Comparison of ENCODE assay signal across 8 cellular contexts in the genomic region with DNA sequence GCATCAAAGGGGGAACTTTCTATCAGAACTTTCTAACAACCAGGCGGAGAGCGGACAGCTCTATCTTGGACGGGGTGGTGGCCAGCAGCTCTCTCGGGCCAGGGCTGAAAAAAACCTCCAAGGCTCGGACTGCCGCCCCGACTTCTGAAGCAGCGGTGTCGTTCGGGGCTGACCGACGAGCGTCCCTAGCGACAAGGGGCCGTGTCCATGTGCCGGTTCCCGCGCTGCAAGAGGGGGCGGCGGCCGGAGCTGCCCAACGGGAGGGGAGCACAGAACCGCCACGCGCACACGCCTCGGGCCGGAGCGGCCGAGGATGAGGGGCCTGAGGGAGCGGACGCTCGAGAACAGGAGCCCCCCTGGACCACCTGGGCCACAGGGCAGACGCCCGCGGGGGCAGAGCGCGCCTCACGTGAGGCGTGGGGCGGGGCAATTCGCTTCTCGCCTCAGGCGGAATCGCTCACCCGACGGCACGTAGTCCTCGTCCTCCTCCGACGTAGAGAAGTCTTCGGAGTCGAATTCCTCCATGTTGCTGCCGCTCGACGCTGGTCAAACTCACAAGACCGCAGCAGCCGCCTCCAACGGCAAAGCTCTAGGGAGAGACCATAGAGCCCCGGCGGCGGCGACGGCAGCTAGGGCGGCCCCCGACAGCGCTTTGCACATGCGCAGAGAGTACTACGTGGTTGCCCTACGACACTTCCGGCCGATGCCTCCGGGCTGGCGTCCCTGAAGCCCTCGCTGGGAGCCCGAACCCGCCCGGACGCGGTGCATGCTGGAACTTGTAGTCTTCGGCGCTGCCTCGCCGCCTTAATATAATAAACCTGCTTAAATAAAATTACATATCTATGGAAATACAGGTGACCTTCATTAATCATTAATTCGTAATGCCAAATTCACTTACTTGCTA. TPM values are rescaled to one million over a fixed set of nuclear protein-coding genes. Genes with fewer than 3 reads are reported as not detected.
A peak's percentile ranks its signal among the peaks of the same experiment; 100 is the strongest.
DNase-seq lines count a peak whose midpoint lies in the region; FAIRE-seq and TF ChIP-seq lines count a peak whose summit lies in the region.

CFDP1 (minus strand) TSS at position 676 of the 904 bp plus-strand sequence; CDS start at position 525, 151 bp downstream.

- no peak within 1 kb of the TSS for H2BK20ac ChIP-seq in H1 (ENCODE audit: low read length)

- no peaks in the 10 kb centered on the region; the same call in none of the 2 replicates for H3K79me1 ChIP-seq in H1 (ENCODE audit: low read depth, low read length)
- H3K79me1 ChIP-seq in mesenchymal stem cell (replicated peaks; ENCODE audit: low read length, poor library complexity, severe bottlenecking): peaks cover 8% of the 10 kb centered on the region

- H3K14ac ChIP-seq in H1 (ENCODE audit: insufficient read length): no peak within 1 kb of the TSS
- peak within 1 kb of the TSS; percentile 25 to 97 for H3K14ac ChIP-seq in mesenchymal stem cell (ENCODE audit: low read length in 2 of 2)

- H3K23ac ChIP-seq in H1 (ENCODE audit: insufficient read length) (no peak within 1 kb of the TSS), mesenchymal stem cell (ENCODE audit: low read length in 2 of 2) (peak within 1 kb of the TSS in 1 of 2 experiments; percentile 96)

- H3K27me3 ChIP-seq in H1 (replicated peaks in 1 of 4; ENCODE audit: control insufficient read depth in 3 of 4, extremely low read depth in 1 of 4, insufficient read depth in 3 of 4, low read length in 3 of 4) (no peaks in the 10 kb centered on the region), mesenchymal stem cell (ENCODE audit: control insufficient read depth in 1 of 2, insufficient read depth in 1 of 2, low read length in 2 of 2) (no peaks in the 10 kb centered on the region)

- peak within 1 kb of the TSS; percentile 83 for H2BK5ac ChIP-seq in H1 (ENCODE audit: low read depth, low read length)
- peak within 1 kb of the TSS; percentile 2 for H2BK5ac ChIP-seq in mesenchymal stem cell (ENCODE audit: low read depth, low read length, poor library complexity, severe bottlenecking)

- FAIRE-seq in H1 (lab: Jason Lieb, UNC): no peak

- 2% methylated on average over 82 of the region's 85 CpGs; no CpG with 5 or more reads in 1 of the 2 experiments for WGBS in H1 (ENCODE audit: extremely low coverage in 1 of 2, insufficient coverage in 1 of 2, insufficient read length in 1 of 2, insufficient replicate concordance in 2 of 2, low coverage in 1 of 2, low lambda C conversion rate in 2 of 2, missing lambda C conversion rate in 1 of 2), 2 experiments
- 1% methylated on average over 72 of the region's 85 CpGs for WGBS in mesenchymal stem cell

- TF ChIP-seq EP300 in H1 (IDR thresholded peaks at IDR 0.05; ENCODE audit: borderline replicate concordance in 1 of 2, low read depth in 2 of 2, low read length in 2 of 2): 0 out of 3 replicates have a peak, but pooled peaks of 1 of the 2 experiments have one; percentile 55

- H2BK15ac ChIP-seq in H1 (ENCODE audit: low read length): no peak within 1 kb of the TSS; the same call in 1 of the 2 replicates
- no peak within 1 kb of the TSS for H2BK15ac ChIP-seq in mesenchymal stem cell (ENCODE audit: low read depth, poor library complexity, severe bottlenecking)

- peaks cover 10% of the 10 kb centered on the region for H3K23me2 ChIP-seq in H1 (ENCODE audit: low read depth, low read length)

- H3K4me1 ChIP-seq in H1 (replicated peaks in 1 of 4; ENCODE audit: control insufficient read depth in 3 of 4, insufficient read depth in 4 of 4, low read length in 3 of 4): peaks cover 0 to 7% (median 3%) of the 10 kb centered on the region in 4 experiments; a peak in 4 of 7 replicates
- peaks cover 17% of the 10 kb centered on the region for H3K4me1 ChIP-seq in mesenchymal stem cell (ENCODE audit: control insufficient read depth, insufficient read depth, low read depth, low read length)

- H2BK12ac ChIP-seq in H1 (ENCODE audit: low read depth, low read length): peak within 1 kb of the TSS; percentile 89; the same call in 1 of the 2 replicates
- H2BK12ac ChIP-seq in mesenchymal stem cell (ENCODE audit: low read length in 2 of 2): peak within 1 kb of the TSS; percentile 39 to 80

- peak within 1 kb of the TSS; percentile 97 for H2AFZ ChIP-seq in H1 (ENCODE audit: low read length)
- peak within 1 kb of the TSS; percentile 97 for H2AFZ ChIP-seq in mesenchymal stem cell (ENCODE audit: low read depth, low read length)

- peaks cover 0 to 2% of the 10 kb centered on the region in 2 experiments; a peak in 1 of 4 replicates for H3K9me3 ChIP-seq in H1 (ENCODE audit: insufficient read depth in 2 of 2, low read depth in 1 of 2, low read length in 1 of 2)
- no peaks in the 10 kb centered on the region for H3K9me3 ChIP-seq in mesenchymal stem cell (ENCODE audit: control insufficient read depth, low read length)

- DNase-seq in COLO668 (lab: John Stamatoyannopoulos, UW; ENCODE audit: unreplicated experiment) (peak; percentile 95), GM20000 (ENCODE audit: low spot score) (peak; percentile 96), HT1080 (ENCODE audit: low read depth) (peak; percentile 87), NOMO-1 treated with DMSO at 0.1 percent for 48 hours (lab: John Stamatoyannopoulos, UW; ENCODE audit: unreplicated experiment) (peak; percentile 95), H1 (ENCODE audit: low read depth in 1 of 2, low spot score in 2 of 2) (peak; percentile 89 to 97), mesenchymal stem cell (peak; percentile 96)
- DNase-seq in activated CD8-positive, alpha-beta memory T cell treated with anti-CD3 and anti-CD28 coated beads for 48 hours (ENCODE audit: low read depth in 2 of 3, low spot score in 2 of 3): peak; percentile 88 to 93 (median 90)
- peak; percentile 91 for DNase-seq in stimulated activated CD8-positive, alpha-beta memory T cell treated with anti-CD3 and anti-CD28 coated beads, Interleukin-12 subunit alpha, Interleukin-12 subunit beta, amount 100 ng/mL, for 4 hours (ENCODE audit: low read depth)

- TF ChIP-seq POLR2A in H1 (IDR thresholded peaks at IDR 0.05; ENCODE audit: control extremely low read depth in 1 of 2, low read depth in 2 of 2, low read length in 2 of 2): peak in 1 of 2 experiments; percentile 71; a peak in 1 of 3 replicates

- no peak within 1 kb of the TSS for H3K4ac ChIP-seq in H1 (replicated peaks; ENCODE audit: insufficient read length, low read depth, low read length)
- H3K4ac ChIP-seq in mesenchymal stem cell (ENCODE audit: low read depth in 1 of 2, low read length in 2 of 2): peak within 1 kb of the TSS; percentile 75 to 92

- H3K9ac ChIP-seq in H1 (replicated peaks in 1 of 4; ENCODE audit: extremely low read depth in 1 of 4, low read depth in 3 of 4, low read length in 3 of 4) (peak within 1 kb of the TSS; percentile 71 to 94 (median 88)), mesenchymal stem cell (ENCODE audit: low read length) (peak within 1 kb of the TSS; percentile 97)

- CTCF ChIA-PET in H1 (lab: Charles Lee; ENCODE audit: partially characterized antibody): interaction anchor here (0.6 to 1.8 kb wide), 8 partner anchors 10 to 131 kb away, joined by 3 to 8 read pairs (median 4); partner anchors contain the start of gene TMEM170A

- peak within 1 kb of the TSS; percentile 6 for H2BK120ac ChIP-seq in H1 (replicated peaks; ENCODE audit: low read depth, low read length)
- peak within 1 kb of the TSS; percentile 64 for H2BK120ac ChIP-seq in mesenchymal stem cell (ENCODE audit: low read depth, low read length)

- TF ChIP-seq CTCF in GM20000 (IDR thresholded peaks at IDR 0.05; ENCODE audit: extremely low read depth, missing control alignments): no peak
- TF ChIP-seq CTCF in H1 (IDR thresholded peaks at IDR 0.05; ENCODE audit: control extremely low read depth in 1 of 3, insufficient read depth in 1 of 3, low read depth in 1 of 3, low read length in 3 of 3): no peak

- H2AK5ac ChIP-seq in H1 (ENCODE audit: low read depth, low read length): peak within 1 kb of the TSS; percentile 10; the same call in 1 of the 2 replicates
- no peak within 1 kb of the TSS for H2AK5ac ChIP-seq in mesenchymal stem cell (ENCODE audit: low read length, severe bottlenecking)

- H3K4me3 ChIP-seq in H1 (ENCODE audit: extremely low read depth in 1 of 4, insufficient read depth in 2 of 4, low read depth in 3 of 4, low read length in 4 of 4) (peak within 1 kb of the TSS; percentile 74 to 95 (median 83)), mesenchymal stem cell (ENCODE audit: insufficient read depth in 1 of 2, low read depth in 1 of 2, low read length in 2 of 2) (peak within 1 kb of the TSS; percentile 96 to 97)

- H4K91ac ChIP-seq in H1 (replicated peaks; ENCODE audit: insufficient read length, low read length) (peak within 1 kb of the TSS; percentile 44), mesenchymal stem cell (ENCODE audit: low read length) (peak within 1 kb of the TSS; percentile 57)

- no peak for TF ChIP-seq RAD21 in H1 (IDR thresholded peaks at IDR 0.05 in 1 of 2, conservative IDR thresholded peaks at IDR 0.05 in 1 of 2; ENCODE audit: low read depth in 2 of 2, low read length in 2 of 2)

- H3K36me3 ChIP-seq in H1 (ENCODE audit: control insufficient read depth in 2 of 4, insufficient read depth in 4 of 4, low read length in 3 of 4): no peaks in the 10 kb centered on the region
- no peaks in the 10 kb centered on the region for H3K36me3 ChIP-seq in mesenchymal stem cell (ENCODE audit: control insufficient read depth in 1 of 2, insufficient read depth in 2 of 2, low read depth in 1 of 2, low read length in 2 of 2)

- peaks cover 11 to 46% of the 10 kb centered on the region in 2 experiments; a peak in 3 of 4 replicates for H3K79me2 ChIP-seq in H1 (ENCODE audit: control insufficient read depth in 1 of 2, insufficient read depth in 2 of 2, low read length in 2 of 2)

- H3K18ac ChIP-seq in H1 (ENCODE audit: extremely low read depth, low read length) (peak within 1 kb of the TSS; percentile 57; the same call in 1 of the 2 replicates), mesenchymal stem cell (ENCODE audit: low read depth in 1 of 2, low read length in 2 of 2) (peak within 1 kb of the TSS; percentile 96 to 99)

- POLR2A ChIA-PET in H1 (lab: Charles Lee; ENCODE audit: partially characterized antibody): interaction anchor here (0.6 to 3.3 kb wide), 34 partner anchors 8 to 215 kb away, joined by 3 to 35 read pairs (median 5); partner anchors contain the start of genes ADAT1, BCAR1, CHST5 and CHST6

- peak within 1 kb of the TSS; percentile 80 for H3K56ac ChIP-seq in H1 (replicated peaks; ENCODE audit: insufficient read length, low read depth, low read length)

- H3K27ac ChIP-seq in H1 (ENCODE audit: low read depth, low read length) (peak within 1 kb of the TSS; percentile 93), mesenchymal stem cell (ENCODE audit: low read length, poor library complexity, severe bottlenecking) (peak within 1 kb of the TSS; percentile 98)

- peak within 1 kb of the TSS; percentile 99 for H4K5ac ChIP-seq in H1 (ENCODE audit: insufficient read length, low read depth, low read length)

- H4K20me1 ChIP-seq in H1 (replicated peaks in 1 of 2; ENCODE audit: control insufficient read depth in 1 of 2, insufficient read depth in 2 of 2, low read length in 2 of 2): no peaks in the 10 kb centered on the region

- H4K8ac ChIP-seq in H1 (ENCODE audit: extremely low read depth, insufficient read depth, low read length) (peak within 1 kb of the TSS; percentile 96), mesenchymal stem cell (ENCODE audit: low read length) (peak within 1 kb of the TSS; percentile 77)

- H3K4me2 ChIP-seq in H1 (ENCODE audit: insufficient read depth in 1 of 2, low read depth in 2 of 2, low read length in 2 of 2) (peak within 1 kb of the TSS; percentile 89 to 96), mesenchymal stem cell (ENCODE audit: low read length, poor library complexity, severe bottlenecking) (peak within 1 kb of the TSS; percentile 66)

RNA-seq across cellular contexts. Expression of gene CFDP1, which starts in this region (rescaled TPM):
- 24.7 and 24.8 TPM in 2 replicates for total RNA-seq in HT1080 (2014; rRNA removed; shearing (Covaris generic))
- polyA plus RNA-seq in HT1080 (2015; cell fraction: cytosol; rRNA removed): 52.5 and 57.4 TPM in 2 replicates
- 15.7 and 32.6 TPM in 2 replicates for polyA plus RNA-seq in HT1080 (2015; cell fraction: nucleus; rRNA removed)
- 76.9 and 77.3 TPM in 2 replicates for total RNA-seq in H1 (2021; fragmentation: NEBNext Ultra II Directional; extraction: Animal tissue kit (Norgen Biotek cat#: 25700))
- polyA plus RNA-seq in H1 (2011; rRNA removed): 22.5 and 25.5 TPM in 2 replicates
- polyA plus RNA-seq in H1 (2011; cell fraction: cytosol; rRNA removed): 75.0 TPM
- 10.9 TPM for polyA plus RNA-seq in H1 (2011; cell fraction: nucleus; rRNA removed)
- polyA plus RNA-seq in H1 (2012, experiment 1 of 2): 79.8 to 101 TPM (median 87.5 TPM) in 4 replicates
- polyA plus RNA-seq in H1 (2012, experiment 2 of 2): 16.6 TPM
- polyA plus RNA-seq in H1 (2013, experiment 1 of 2): 108 TPM
- polyA plus RNA-seq in H1 (2013, experiment 2 of 2): 114 TPM
- 15.2 and 27.2 TPM in 2 replicates for polyA minus RNA-seq in H1 (2011; rRNA and poly(A)+ RNA removed)
- polyA minus RNA-seq in H1 (2011; cell fraction: cytosol; rRNA and poly(A)+ RNA removed): 17.5 TPM
- polyA minus RNA-seq in H1 (2011; cell fraction: nucleus; rRNA and poly(A)+ RNA removed): 39.8 TPM
- polyA plus RNA-seq in mesenchymal stem cell (2013, experiment 1 of 2): 112 TPM
- 112 TPM for polyA plus RNA-seq in mesenchymal stem cell (2013, experiment 2 of 2)

Comparison
In these comparisons a context has a peak if more than half of its experiments do, and no peak if none do; other contexts are left out.
1. Peak in every context shown above with its lines: DNase-seq, H3K4me3 ChIP-seq and H3K27ac ChIP-seq.